In the genomic region with DNA sequence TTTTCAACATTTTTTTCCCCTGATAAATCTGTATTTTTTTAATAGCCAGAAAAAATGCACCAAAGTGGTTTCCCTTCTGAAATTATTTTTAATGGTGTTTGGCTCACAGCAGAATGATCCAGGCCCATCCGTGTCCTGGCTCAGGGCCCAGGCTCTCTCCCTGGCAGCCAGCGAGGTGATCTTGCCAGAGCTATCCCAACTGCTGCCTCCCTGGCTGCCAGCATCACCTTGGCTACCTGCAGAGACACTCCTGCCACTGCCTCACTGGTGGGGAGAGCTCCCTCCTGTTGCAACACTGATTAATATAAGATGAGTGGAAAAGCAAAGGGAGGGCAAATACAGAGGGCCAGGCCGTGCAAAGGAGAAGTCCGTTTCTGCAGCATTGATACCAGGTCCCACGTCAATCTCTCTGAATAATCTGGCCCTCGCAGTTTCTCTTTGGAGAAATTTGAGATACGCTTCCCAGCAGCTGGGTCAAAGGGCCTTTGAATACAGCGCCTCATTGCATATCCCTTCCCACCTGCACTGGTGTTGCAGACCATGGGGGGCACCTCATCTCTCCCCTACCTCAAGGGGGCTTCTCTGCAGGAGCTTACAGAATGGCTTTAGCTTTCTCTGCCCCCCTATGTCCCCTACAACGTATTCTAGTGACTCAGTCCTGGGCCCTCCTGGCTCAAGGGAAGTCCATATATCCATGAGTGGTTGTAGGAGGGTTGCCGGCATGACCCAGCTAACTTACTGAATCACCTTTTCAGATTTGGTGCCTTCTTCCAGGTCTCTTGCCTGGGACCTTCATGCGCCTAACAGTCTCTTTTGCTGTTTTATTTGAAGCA, we compare ENCODE assay signal across 8 cellular contexts. TPM values are rescaled to one million over a fixed set of nuclear protein-coding genes. Genes with fewer than 3 reads are reported as not detected.
DNase-seq lines count a peak whose midpoint lies in the region; ATAC-seq and TF ChIP-seq lines count a peak whose summit lies in the region.

No MANE protein-coding gene starts in this region.

- no peak overlapping the region for H3K27ac Mint-ChIP-seq in T-helper 2 cell treated with Interferon-gamma antibody and Interleukin-4, amounts not matched to agents 5 μg/mL and 100 μg/mL, for 36 hours

- no peaks in the 10 kb centered on the region for H3K9me3 ChIP-seq in mucosa of descending colon

- H3K4me1 ChIP-seq in mucosa of descending colon (ENCODE audit: low read depth): peaks cover 24% of the 10 kb centered on the region

- peak overlapping the region; percentile 39 for H3K27ac ChIP-seq in cingulate gyrus (ENCODE audit: low read depth, low read length)

- no peaks in the 10 kb centered on the region for H3K36me3 ChIP-seq in mucosa of descending colon (ENCODE audit: low read depth)

- no peak for TF ChIP-seq CTCF in mucosa of descending colon (IDR thresholded peaks at IDR 0.05)

- no peaks in the 10 kb centered on the region for H3K9me3 Mint-ChIP-seq in T-helper 2 cell treated with Interferon-gamma antibody and Interleukin-4, amounts not matched to agents 5 μg/mL and 100 μg/mL, for 36 hours

- DNase-seq in AG08395 (ENCODE audit: low spot score): peak; percentile 70
- DNase-seq in NCI-H2107 (lab: John Stamatoyannopoulos, UW): peak; percentile 31
- DNase-seq in mucosa of descending colon: peak; percentile 62 to 77 (median 75)
- no peak for DNase-seq in T-helper 2 cell treated with Interferon-gamma antibody and Interleukin-4, amounts not matched to agents 5 μg/mL and 100 μg/mL, for 36 hours (ENCODE audit: low spot score)
- no peak for DNase-seq in activated CD4-positive, alpha-beta T cell treated with anti-CD3 and anti-CD28 coated beads, Interleukin-2, amount 50 U/mL, for 48 hours
- DNase-seq in NAMALWA (ENCODE audit: low spot score): no peak

- ATAC-seq in mucosa of descending colon (peak; percentile 70), HG02852 (IDR thresholded peaks at IDR 0.05; ENCODE audit: unreplicated experiment) (no peak)

- H3K4me3 Mint-ChIP-seq in T-helper 2 cell treated with Interferon-gamma antibody and Interleukin-4, amounts not matched to agents 5 μg/mL and 100 μg/mL, for 36 hours: no peak overlapping the region

- no peaks in the 10 kb centered on the region for H3K36me3 Mint-ChIP-seq in T-helper 2 cell treated with Interferon-gamma antibody and Interleukin-4, amounts not matched to agents 5 μg/mL and 100 μg/mL, for 36 hours (ENCODE audit: low read depth)

- intact Hi-C loops in mucosa of descending colon (cut with DNase I, micrococcal nuclease): no loop called here

- H3K27me3 Mint-ChIP-seq in T-helper 2 cell treated with Interferon-gamma antibody and Interleukin-4, amounts not matched to agents 5 μg/mL and 100 μg/mL, for 36 hours (ENCODE audit: low read depth): no peaks in the 10 kb centered on the region

- peaks cover 15% of the 10 kb centered on the region for H3K4me1 Mint-ChIP-seq in T-helper 2 cell treated with Interferon-gamma antibody and Interleukin-4, amounts not matched to agents 5 μg/mL and 100 μg/mL, for 36 hours (ENCODE audit: low read depth)

- no peak overlapping the region for H3K4me3 ChIP-seq in mucosa of descending colon

RNA-seq across cellular contexts. Expression of a gene that starts 12.8 kb away (rescaled TPM):
- total RNA-seq in mucosa of descending colon: 100 to 1,000 TPM; 261 to 946 (median 284) TPM

RNA-seq across cellular contexts. Expression of a gene that starts 25.9 kb away (rescaled TPM):
- 1 to 10 TPM in 1 of 3 donors, under 1 TPM in 2; 0.17 to 1.1 (median 0.70) TPM for total RNA-seq in mucosa of descending colon

Comparison
In these comparisons a context has a peak if more than half of its experiments do, and no peak if none do; other contexts are left out.
1. DNase-seq: peak in AG08395 (single experiment), NCI-H2107 (single experiment) and mucosa of descending colon (3 of 3); none in T-helper 2 cell treated with Interferon-gamma antibody and Interleukin-4, amounts not matched to agents 5 μg/mL and 100 μg/mL, for 36 hours (single experiment), activated CD4-positive, alpha-beta T cell treated with anti-CD3 and anti-CD28 coated beads, Interleukin-2, amount 50 U/mL, for 48 hours (0 of 2) and NAMALWA (single experiment).